Comparison of ENCODE assay signal across 11 cellular contexts in the genomic region with DNA sequence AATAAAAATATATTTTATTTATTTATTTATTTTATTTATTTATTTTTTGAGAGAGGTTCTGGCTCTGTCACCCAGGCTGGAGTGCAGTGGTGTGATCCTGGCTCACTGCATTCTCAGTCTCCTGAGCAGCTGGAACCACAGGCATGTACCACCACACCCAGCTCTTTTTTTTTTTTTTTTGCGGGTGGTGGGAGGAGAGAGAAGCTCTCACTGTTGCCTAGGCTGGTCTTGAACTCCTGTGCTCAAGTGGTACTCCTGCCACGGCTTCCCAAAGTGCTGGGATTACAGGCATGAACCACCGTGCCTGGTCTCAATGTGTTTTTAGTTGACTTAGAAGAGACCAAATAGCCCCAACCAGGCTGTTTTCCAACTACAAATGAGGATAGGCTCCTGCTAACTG.
"Had no signal": no experiment of that assay in that cellular context is flagged by ENCODE, and none has a peak within 500 bp of the region (broad histone marks: within the 10 kb centered on the region; RNA-seq: fewer than 3 reads in every experiment).

No MANE protein-coding gene starts in this region.

- H3K4me3 ChIP-seq: cardiac muscle cell, SK-N-MC, skin epidermis, tibial artery, vagina had no signal

- H3K27me3 ChIP-seq: cardiac muscle cell, vagina had no signal

- H3K27ac ChIP-seq: cardiac muscle cell, SK-N-MC, skin epidermis, tibial artery, vagina had no signal

- H3K36me3 ChIP-seq: cardiac muscle cell, tibial artery, vagina had no signal

- H3K4me1 ChIP-seq: tibial artery, vagina had no signal

- H3K9me3 ChIP-seq: vagina had no signal

- DNase-seq: activated CD4-positive, CD25-positive, alpha-beta regulatory T cell; activated CD8-positive, alpha-beta memory T cell treated with anti-CD3 and anti-CD28 coated beads for 24 hours; cortex of kidney; erythroblast; kidney glomerular epithelial cell; posterior cingulate gyrus; tibial artery had no signal
